ENCODE assay signal across 1 cellular context in the genomic region with DNA sequence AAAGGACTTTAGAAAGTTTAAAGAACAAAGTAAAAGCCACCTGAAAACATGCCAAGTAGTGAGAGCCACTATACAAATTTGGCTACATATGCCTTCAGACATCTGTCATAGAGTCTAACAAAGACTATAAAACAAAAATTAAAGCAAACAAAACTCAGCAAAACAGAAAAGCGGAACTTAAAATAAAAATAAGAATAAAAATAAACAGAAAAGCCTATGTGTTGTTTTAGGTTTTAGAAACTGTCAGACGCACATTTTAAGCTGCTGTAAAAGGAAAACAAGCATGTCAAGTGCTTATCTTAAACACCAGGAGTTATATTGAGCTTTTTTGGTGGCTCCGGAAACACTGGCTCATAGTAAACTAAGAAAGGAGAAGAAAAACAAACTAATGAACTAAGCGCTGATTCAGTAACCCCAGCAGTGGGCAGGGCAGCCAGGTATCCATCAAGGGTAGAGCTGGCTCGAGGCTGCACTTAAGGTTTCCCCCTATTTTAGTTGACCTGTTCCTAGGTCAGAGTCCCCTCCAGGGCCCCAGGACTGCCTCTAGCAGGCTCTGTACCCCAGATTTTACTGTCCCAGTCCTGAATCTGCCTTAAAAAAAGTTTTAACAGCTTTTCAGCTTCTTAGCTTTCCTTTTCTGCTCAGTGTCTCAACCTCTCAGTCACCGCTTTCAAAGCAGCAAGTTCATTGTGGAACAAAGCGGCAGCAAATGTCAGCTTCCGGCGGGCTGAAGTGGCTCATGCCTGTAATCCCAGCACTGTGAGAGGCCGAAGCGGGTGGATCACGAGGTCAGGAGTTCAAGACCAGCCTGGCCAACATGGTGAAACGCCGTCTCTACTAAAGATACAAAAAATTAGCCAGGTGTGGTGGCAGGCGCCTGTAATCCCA.
TF ChIP-seq lines count a peak whose summit lies in the region.

No MANE protein-coding gene starts in this region.

TF ChIP-seq in HepG2, 621 proteins besides CTCF, POLR2A, EP300 and RAD21 (continued from another document and continues in another):
- TF ChIP-seq ZNF616 (CRISPR knock-in tag; IDR thresholded peaks at IDR 0.05; ENCODE audit: low read depth) (no peak; the same call in 1 of the 2 replicates), NRL (CRISPR knock-in tag; IDR thresholded peaks at IDR 0.05; ENCODE audit: borderline replicate concordance) (no peak), CC2D1A (CRISPR knock-in tag; IDR thresholded peaks at IDR 0.05) (no peak), NKX3-1 (CRISPR knock-in tag; IDR thresholded peaks at IDR 0.05) (no peak), KDM4B (CRISPR knock-in tag; IDR thresholded peaks at IDR 0.05) (no peak), SKI (IDR thresholded peaks at IDR 0.05; ENCODE audit: partially characterized antibody) (no peak), CHD2 (IDR thresholded peaks at IDR 0.05; ENCODE audit: low read depth, low read length) (no peak), HDAC2 (CRISPR knock-in tag; IDR thresholded peaks at IDR 0.05) (0 out of 2 replicates have a peak, but pooled peaks have one; percentile 38), REXO4 (CRISPR knock-in tag; IDR thresholded peaks at IDR 0.05; ENCODE audit: borderline replicate concordance) (no peak), HNF4G (IDR thresholded peaks at IDR 0.05; ENCODE audit: borderline replicate concordance, low read depth, low read length) (no peak), HNF4G (CRISPR knock-in tag; IDR thresholded peaks at IDR 0.05; ENCODE audit: borderline replicate concordance, low read depth) (no peak), CAMTA2 (CRISPR knock-in tag; IDR thresholded peaks at IDR 0.05; ENCODE audit: borderline replicate concordance) (no peak), ISL2 (CRISPR knock-in tag; IDR thresholded peaks at IDR 0.05) (no peak), BORCS8-MEF2B (CRISPR knock-in tag; IDR thresholded peaks at IDR 0.05) (no peak), GATA4 (IDR thresholded peaks at IDR 0.05; ENCODE audit: borderline replicate concordance, low read depth) (no peak), MAFF (IDR thresholded peaks at IDR 0.05; ENCODE audit: low read depth, low read length) (no peak), FOXO1 (CRISPR knock-in tag; IDR thresholded peaks at IDR 0.05) (no peak), YEATS2 (CRISPR knock-in tag; IDR thresholded peaks at IDR 0.05; ENCODE audit: borderline replicate concordance) (no peak), GATAD2A (CRISPR knock-in tag; IDR thresholded peaks at IDR 0.05) (0 out of 2 replicates have a peak, but pooled peaks have one; percentile 24), NONO (IDR thresholded peaks at IDR 0.05) (no peak), NONO (CRISPR knock-in tag; conservative IDR thresholded peaks at IDR 0.05) (no peak), FOXA1 (IDR thresholded peaks at IDR 0.05) (no peak), FOXA1 (CRISPR knock-in tag; IDR thresholded peaks at IDR 0.05) (no peak), TAF1 (CRISPR knock-in tag; IDR thresholded peaks at IDR 0.05) (no peak), XBP1 (CRISPR knock-in tag; IDR thresholded peaks at IDR 0.05) (no peak), ZNF792 (CRISPR knock-in tag; IDR thresholded peaks at IDR 0.05) (peak; percentile 37; the same call in 1 of the 2 replicates), ZSCAN31 (CRISPR knock-in tag; IDR thresholded peaks at IDR 0.05; ENCODE audit: low read depth) (0 out of 2 replicates have a peak, but pooled peaks have one; percentile 28), MED1 (CRISPR knock-in tag; IDR thresholded peaks at IDR 0.05) (0 out of 2 replicates have a peak, but pooled peaks have one; percentile 26), MTF2 (CRISPR knock-in tag; IDR thresholded peaks at IDR 0.05; ENCODE audit: borderline replicate concordance) (no peak), POLR2AphosphoS5 (IDR thresholded peaks at IDR 0.05; ENCODE audit: low read depth, low read length) (no peak), ZNF121 (CRISPR knock-in tag; IDR thresholded peaks at IDR 0.05) (no peak)
- TF ChIP-seq, protein P1, sequence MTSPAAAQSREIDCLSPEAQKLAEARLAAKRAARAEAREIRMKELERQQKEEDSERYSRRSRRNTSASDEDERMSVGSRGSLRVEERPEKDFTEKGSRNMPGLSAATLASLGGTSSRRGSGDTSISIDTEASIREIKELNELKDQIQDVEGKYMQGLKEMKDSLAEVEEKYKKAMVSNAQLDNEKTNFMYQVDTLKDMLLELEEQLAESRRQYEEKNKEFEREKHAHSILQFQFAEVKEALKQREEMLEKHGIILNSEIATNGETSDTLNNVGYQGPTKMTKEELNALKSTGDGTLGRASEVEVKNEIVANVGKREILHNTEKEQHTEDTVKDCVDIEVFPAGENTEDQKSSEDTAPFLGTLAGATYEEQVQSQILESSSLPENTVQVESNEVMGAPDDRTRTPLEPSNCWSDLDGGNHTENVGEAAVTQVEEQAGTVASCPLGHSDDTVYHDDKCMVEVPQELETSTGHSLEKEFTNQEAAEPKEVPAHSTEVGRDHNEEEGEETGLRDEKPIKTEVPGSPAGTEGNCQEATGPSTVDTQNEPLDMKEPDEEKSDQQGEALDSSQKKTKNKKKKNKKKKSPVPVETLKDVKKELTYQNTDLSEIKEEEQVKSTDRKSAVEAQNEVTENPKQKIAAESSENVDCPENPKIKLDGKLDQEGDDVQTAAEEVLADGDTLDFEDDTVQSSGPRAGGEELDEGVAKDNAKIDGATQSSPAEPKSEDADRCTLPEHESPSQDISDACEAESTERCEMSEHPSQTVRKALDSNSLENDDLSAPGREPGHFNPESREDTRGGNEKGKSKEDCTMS (CRISPR knock-in tag; conservative IDR thresholded peaks at IDR 0.05) = no peak
- TF ChIP-seq, protein P2, sequence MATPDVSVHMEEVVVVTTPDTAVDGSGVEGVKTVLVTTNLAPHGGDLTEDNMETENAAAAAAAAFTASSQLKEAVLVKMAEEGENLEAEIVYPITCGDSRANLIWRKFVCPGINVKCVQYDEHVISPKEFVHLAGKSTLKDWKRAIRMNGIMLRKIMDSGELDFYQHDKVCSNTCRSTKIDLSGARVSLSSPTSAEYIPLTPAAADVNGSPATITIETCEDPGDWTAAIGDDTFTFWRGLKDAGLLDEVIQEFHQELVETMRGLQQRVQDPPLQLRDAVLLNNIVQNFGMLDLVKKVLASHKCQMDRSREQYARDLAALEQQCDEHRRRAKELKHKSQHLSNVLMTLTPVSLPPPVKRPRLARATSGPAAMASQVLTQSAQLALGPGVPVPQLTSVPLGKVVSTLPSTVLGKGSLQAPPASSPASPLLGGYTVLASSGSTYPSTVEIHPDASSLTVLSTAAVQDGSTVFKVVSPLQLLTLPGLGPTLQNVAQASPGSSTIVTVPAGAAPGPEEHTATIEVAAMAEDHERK (CRISPR knock-in tag; IDR thresholded peaks at IDR 0.05; ENCODE audit: low read depth) = no peak
- TF ChIP-seq, protein P3, sequence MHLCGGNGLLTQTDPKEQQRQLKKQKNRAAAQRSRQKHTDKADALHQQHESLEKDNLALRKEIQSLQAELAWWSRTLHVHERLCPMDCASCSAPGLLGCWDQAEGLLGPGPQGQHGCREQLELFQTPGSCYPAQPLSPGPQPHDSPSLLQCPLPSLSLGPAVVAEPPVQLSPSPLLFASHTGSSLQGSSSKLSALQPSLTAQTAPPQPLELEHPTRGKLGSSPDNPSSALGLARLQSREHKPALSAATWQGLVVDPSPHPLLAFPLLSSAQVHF (CRISPR knock-in tag; IDR thresholded peaks at IDR 0.05) = no peak
- TF ChIP-seq, protein P4, sequence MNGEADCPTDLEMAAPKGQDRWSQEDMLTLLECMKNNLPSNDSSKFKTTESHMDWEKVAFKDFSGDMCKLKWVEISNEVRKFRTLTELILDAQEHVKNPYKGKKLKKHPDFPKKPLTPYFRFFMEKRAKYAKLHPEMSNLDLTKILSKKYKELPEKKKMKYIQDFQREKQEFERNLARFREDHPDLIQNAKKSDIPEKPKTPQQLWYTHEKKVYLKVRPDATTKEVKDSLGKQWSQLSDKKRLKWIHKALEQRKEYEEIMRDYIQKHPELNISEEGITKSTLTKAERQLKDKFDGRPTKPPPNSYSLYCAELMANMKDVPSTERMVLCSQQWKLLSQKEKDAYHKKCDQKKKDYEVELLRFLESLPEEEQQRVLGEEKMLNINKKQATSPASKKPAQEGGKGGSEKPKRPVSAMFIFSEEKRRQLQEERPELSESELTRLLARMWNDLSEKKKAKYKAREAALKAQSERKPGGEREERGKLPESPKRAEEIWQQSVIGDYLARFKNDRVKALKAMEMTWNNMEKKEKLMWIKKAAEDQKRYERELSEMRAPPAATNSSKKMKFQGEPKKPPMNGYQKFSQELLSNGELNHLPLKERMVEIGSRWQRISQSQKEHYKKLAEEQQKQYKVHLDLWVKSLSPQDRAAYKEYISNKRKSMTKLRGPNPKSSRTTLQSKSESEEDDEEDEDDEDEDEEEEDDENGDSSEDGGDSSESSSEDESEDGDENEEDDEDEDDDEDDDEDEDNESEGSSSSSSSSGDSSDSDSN (CRISPR knock-in tag; IDR thresholded peaks at IDR 0.05) = 0 out of 2 replicates have a peak, but pooled peaks have one; percentile 30
- TF ChIP-seq, protein P5, sequence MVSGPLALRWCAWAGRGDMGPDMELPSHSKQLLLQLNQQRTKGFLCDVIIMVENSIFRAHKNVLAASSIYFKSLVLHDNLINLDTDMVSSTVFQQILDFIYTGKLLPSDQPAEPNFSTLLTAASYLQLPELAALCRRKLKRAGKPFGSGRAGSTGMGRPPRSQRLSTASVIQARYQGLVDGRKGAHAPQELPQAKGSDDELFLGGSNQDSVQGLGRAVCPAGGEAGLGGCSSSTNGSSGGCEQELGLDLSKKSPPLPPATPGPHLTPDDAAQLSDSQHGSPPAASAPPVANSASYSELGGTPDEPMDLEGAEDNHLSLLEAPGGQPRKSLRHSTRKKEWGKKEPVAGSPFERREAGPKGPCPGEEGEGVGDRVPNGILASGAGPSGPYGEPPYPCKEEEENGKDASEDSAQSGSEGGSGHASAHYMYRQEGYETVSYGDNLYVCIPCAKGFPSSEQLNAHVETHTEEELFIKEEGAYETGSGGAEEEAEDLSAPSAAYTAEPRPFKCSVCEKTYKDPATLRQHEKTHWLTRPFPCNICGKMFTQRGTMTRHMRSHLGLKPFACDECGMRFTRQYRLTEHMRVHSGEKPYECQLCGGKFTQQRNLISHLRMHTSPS (CRISPR knock-in tag; IDR thresholded peaks at IDR 0.05; ENCODE audit: low read depth) = no peak
- TF ChIP-seq, protein P6, sequence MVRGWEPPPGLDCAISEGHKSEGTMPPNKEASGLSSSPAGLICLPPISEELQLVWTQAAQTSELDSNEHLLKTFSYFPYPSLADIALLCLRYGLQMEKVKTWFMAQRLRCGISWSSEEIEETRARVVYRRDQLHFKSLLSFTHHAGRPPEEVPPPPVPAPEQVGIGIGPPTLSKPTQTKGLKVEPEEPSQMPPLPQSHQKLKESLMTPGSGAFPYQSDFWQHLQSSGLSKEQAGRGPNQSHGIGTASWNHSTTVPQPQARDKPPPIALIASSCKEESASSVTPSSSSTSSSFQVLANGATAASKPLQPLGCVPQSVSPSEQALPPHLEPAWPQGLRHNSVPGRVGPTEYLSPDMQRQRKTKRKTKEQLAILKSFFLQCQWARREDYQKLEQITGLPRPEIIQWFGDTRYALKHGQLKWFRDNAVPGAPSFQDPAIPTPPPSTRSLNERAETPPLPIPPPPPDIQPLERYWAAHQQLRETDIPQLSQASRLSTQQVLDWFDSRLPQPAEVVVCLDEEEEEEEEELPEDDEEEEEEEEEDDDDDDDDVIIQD (CRISPR knock-in tag; IDR thresholded peaks at IDR 0.05; ENCODE audit: low read depth) = no peak
- TF ChIP-seq, protein P7, sequence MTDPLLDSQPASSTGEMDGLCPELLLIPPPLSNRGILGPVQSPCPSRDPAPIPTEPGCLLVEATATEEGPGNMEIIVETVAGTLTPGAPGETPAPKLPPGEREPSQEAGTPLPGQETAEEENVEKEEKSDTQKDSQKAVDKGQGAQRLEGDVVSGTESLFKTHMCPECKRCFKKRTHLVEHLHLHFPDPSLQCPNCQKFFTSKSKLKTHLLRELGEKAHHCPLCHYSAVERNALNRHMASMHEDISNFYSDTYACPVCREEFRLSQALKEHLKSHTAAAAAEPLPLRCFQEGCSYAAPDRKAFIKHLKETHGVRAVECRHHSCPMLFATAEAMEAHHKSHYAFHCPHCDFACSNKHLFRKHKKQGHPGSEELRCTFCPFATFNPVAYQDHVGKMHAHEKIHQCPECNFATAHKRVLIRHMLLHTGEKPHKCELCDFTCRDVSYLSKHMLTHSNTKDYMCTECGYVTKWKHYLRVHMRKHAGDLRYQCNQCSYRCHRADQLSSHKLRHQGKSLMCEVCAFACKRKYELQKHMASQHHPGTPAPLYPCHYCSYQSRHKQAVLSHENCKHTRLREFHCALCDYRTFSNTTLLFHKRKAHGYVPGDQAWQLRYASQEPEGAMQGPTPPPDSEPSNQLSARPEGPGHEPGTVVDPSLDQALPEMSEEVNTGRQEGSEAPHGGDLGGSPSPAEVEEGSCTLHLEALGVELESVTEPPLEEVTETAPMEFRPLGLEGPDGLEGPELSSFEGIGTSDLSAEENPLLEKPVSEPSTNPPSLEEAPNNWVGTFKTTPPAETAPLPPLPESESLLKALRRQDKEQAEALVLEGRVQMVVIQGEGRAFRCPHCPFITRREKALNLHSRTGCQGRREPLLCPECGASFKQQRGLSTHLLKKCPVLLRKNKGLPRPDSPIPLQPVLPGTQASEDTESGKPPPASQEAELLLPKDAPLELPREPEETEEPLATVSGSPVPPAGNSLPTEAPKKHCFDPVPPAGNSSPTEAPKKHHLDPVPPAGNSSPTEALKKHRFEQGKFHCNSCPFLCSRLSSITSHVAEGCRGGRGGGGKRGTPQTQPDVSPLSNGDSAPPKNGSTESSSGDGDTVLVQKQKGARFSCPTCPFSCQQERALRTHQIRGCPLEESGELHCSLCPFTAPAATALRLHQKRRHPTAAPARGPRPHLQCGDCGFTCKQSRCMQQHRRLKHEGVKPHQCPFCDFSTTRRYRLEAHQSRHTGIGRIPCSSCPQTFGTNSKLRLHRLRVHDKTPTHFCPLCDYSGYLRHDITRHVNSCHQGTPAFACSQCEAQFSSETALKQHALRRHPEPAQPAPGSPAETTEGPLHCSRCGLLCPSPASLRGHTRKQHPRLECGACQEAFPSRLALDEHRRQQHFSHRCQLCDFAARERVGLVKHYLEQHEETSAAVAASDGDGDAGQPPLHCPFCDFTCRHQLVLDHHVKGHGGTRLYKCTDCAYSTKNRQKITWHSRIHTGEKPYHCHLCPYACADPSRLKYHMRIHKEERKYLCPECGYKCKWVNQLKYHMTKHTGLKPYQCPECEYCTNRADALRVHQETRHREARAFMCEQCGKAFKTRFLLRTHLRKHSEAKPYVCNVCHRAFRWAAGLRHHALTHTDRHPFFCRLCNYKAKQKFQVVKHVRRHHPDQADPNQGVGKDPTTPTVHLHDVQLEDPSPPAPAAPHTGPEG (CRISPR knock-in tag; IDR thresholded peaks at IDR 0.05) = no peak
- TF ChIP-seq, protein P8, sequence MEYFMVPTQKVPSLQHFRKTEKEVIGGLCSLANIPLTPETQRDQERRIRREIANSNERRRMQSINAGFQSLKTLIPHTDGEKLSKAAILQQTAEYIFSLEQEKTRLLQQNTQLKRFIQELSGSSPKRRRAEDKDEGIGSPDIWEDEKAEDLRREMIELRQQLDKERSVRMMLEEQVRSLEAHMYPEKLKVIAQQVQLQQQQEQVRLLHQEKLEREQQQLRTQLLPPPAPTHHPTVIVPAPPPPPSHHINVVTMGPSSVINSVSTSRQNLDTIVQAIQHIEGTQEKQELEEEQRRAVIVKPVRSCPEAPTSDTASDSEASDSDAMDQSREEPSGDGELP (IDR thresholded peaks at IDR 0.05; ENCODE audit: borderline replicate concordance, low read depth) = no peak
